Comparison of ENCODE assay signal across 3 cellular contexts in the genomic region with DNA sequence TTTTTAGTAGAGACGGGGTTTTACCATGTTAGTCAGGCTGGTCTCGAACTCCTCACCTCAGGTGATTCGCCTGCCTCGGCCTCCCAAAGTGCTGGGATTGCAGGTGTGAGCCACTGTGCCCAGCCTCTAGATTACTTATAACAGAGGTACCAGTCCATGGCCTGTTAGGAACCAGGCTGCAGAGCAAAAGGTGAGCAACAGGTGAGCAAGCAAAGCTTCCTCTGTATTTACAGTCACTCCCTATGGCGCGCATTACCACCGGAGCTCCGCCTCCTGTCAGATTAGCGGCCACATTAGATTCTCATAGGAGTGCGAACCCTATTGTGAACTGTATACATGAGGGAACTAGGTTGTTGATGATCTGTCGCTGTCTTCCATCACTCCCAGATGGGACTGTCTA.
"Had no signal": no experiment of that assay in that cellular context is flagged by ENCODE, and none has a peak within 500 bp of the region (broad histone marks: within the 10 kb centered on the region; RNA-seq: fewer than 3 reads in every experiment).

No MANE protein-coding gene starts in this region.

- H3K4me3 ChIP-seq: GM12878 had no signal

- DNase-seq: GDM1, GF-D8 had no signal
